13 cellular contexts compared by ENCODE assay signal in genomic region chr7:147982307-147982706, GRCh38.
A peak's percentile ranks its signal among the peaks of the same experiment; 100 is the strongest.
DNase-seq lines count a peak whose midpoint lies in the region; TF ChIP-seq lines count a peak whose summit lies in the region.
"Had no signal": no experiment of that assay in that cellular context is flagged by ENCODE, and none has a peak within 500 bp of the region (broad histone marks: within the 10 kb centered on the region; RNA-seq: fewer than 3 reads in every experiment).

No MANE protein-coding gene starts in this region.

- no peaks in the 10 kb centered on the region for H3K36me3 ChIP-seq in OCI-LY3 (replicated peaks; ENCODE audit: low read depth, low read length)
- no peaks in the 10 kb centered on the region for H3K36me3 ChIP-seq in urinary bladder (ENCODE audit: insufficient read depth)

- WGBS in urinary bladder: 59% methylated on average over 1 of the region's 1 CpG

- H3K4me2 ChIP-seq in OCI-LY3 (ENCODE audit: low read length): 0 out of 2 replicates have a peak overlapping the region, but pooled peaks have one; percentile 36

- no peak overlapping the region for H3K9ac ChIP-seq in OCI-LY3 (ENCODE audit: low read length)

- H3K27me3 ChIP-seq in OCI-LY3 (ENCODE audit: low read depth, low read length): no peaks in the 10 kb centered on the region

- no peaks in the 10 kb centered on the region for H3K79me2 ChIP-seq in OCI-LY3 (ENCODE audit: low read length)

- no peaks in the 10 kb centered on the region for H4K20me1 ChIP-seq in OCI-LY3 (ENCODE audit: insufficient read depth, low read length)

- H3K9me3 ChIP-seq in OCI-LY3 (ENCODE audit: insufficient read depth, low read length): no peaks in the 10 kb centered on the region

- no peak for TF ChIP-seq CTCF in GM12865 (IDR thresholded peaks at IDR 0.05; ENCODE audit: insufficient read depth, low read depth, low read length, missing control alignments)
- no peak for TF ChIP-seq CTCF in OCI-LY3 (IDR thresholded peaks at IDR 0.05; ENCODE audit: low read depth, low read length)

- H3K4me3 ChIP-seq in GM12865 (ENCODE audit: low read depth, low read length) (no peak overlapping the region), OCI-LY3 (ENCODE audit: low read length) (no peak overlapping the region), urinary bladder (ENCODE audit: low read depth, low read length) (no peak overlapping the region)

- H3K27ac ChIP-seq in OCI-LY3 (ENCODE audit: low read length) (no peak overlapping the region), urinary bladder (ENCODE audit: low read depth) (peak overlapping the region; percentile 34)

- peaks cover 5% of the 10 kb centered on the region for H3K4me1 ChIP-seq in OCI-LY3 (ENCODE audit: low read length)
- H3K4me1 ChIP-seq in urinary bladder (ENCODE audit: insufficient read depth): no peaks in the 10 kb centered on the region

- H2AFZ ChIP-seq in OCI-LY3 (ENCODE audit: low read depth, low read length): no peak overlapping the region

- peak; percentile 4 for DNase-seq in GM12865 (ENCODE audit: low read depth)
- peak; percentile 40 for DNase-seq in medulla oblongata (ENCODE audit: extremely low spot score)
- no peak for DNase-seq in SKM-1 treated with dmso at 0.1 percent for 144 hours (lab: John Stamatoyannopoulos, UW; ENCODE audit: unreplicated experiment)
- DNase-seq in activated T-cell treated with anti-CD3 and anti-CD28 coated beads for 4 hours: no peak
- no peak for DNase-seq in retina
- DNase-seq: ACHN; Calu3; CD4-positive, alpha-beta T cell; DMS79; GOT3; H9 had no signal

Comparison
In these comparisons a context has a peak if more than half of its experiments do, and no peak if none do; other contexts are left out.
1. DNase-seq: peak in GM12865 (single experiment) and medulla oblongata (single experiment); none in SKM-1 treated with dmso at 0.1 percent for 144 hours (single experiment), activated T-cell treated with anti-CD3 and anti-CD28 coated beads for 4 hours (single experiment) and retina (single experiment).